In genomic region chrX:51614353-51614752, GRCh38 we compare ENCODE assay signal across 8 cellular contexts. TPM values are rescaled to one million over a fixed set of nuclear protein-coding genes. Genes with fewer than 3 reads are reported as not detected.
DNase-seq lines count a peak whose midpoint lies in the region; ATAC-seq and TF ChIP-seq lines count a peak whose summit lies in the region.

No MANE protein-coding gene starts in this region.

- no peaks in the 10 kb centered on the region for H3K9me3 ChIP-seq in body of pancreas
- no peaks in the 10 kb centered on the region for H3K9me3 ChIP-seq in prostate gland

- H3K36me3 ChIP-seq in body of pancreas (replicated peaks in 1 of 2; ENCODE audit: insufficient read depth in 1 of 2, low read depth in 2 of 2) (no peaks in the 10 kb centered on the region), prostate gland (no peaks in the 10 kb centered on the region)

- 0 to 6% methylated on average over 5 to 6 of the region's 6 CpGs for WGBS in body of pancreas, 2 donors
- WGBS in prostate gland = 11% methylated on average over 6 of the region's 6 CpGs

- H3K27ac ChIP-seq in body of pancreas (no peak overlapping the region), prostate gland (no peak overlapping the region)

- ATAC-seq in body of pancreas (no peak), GM19397 (IDR thresholded peaks at IDR 0.05; ENCODE audit: unreplicated experiment) (no peak), GM21367 (IDR thresholded peaks at IDR 0.05; ENCODE audit: unreplicated experiment) (no peak)

- no peaks in the 10 kb centered on the region for H3K27me3 ChIP-seq in body of pancreas
- no peaks in the 10 kb centered on the region for H3K27me3 ChIP-seq in prostate gland (replicated peaks; ENCODE audit: insufficient read depth)

- no peaks in the 10 kb centered on the region for H3K4me1 ChIP-seq in body of pancreas
- no peaks in the 10 kb centered on the region for H3K4me1 ChIP-seq in prostate gland (replicated peaks)

- DNase-seq in AG09309 (ENCODE audit: low read depth) = peak; percentile 11
- DNase-seq in GM12865 (ENCODE audit: low read depth) = peak; percentile 3
- DNase-seq in NCI-H1105 (lab: John Stamatoyannopoulos, UW) = peak; percentile 8
- peak in 1 of 4 donors; percentile 7 for DNase-seq in body of pancreas
- peak; percentile 23 for DNase-seq in medulla oblongata (ENCODE audit: extremely low spot score)
- DNase-seq in prostate gland (ENCODE audit: low spot score) = no peak

- intact Hi-C loops in body of pancreas (cut with DNase I) = no loop called here
- intact Hi-C loops in prostate gland (cut with DNase I) = no loop called here

- no peak for TF ChIP-seq POLR2A in body of pancreas (IDR thresholded peaks at IDR 0.05)
- no peak for TF ChIP-seq POLR2A in prostate gland (IDR thresholded peaks at IDR 0.05)

- TF ChIP-seq CTCF in AG09309 (IDR thresholded peaks at IDR 0.05; ENCODE audit: control insufficient read depth, insufficient read depth, low read depth, low read length, missing control alignments) (peak; percentile 61), GM12865 (IDR thresholded peaks at IDR 0.05; ENCODE audit: insufficient read depth, low read depth, low read length, missing control alignments) (peak; percentile 46), body of pancreas (IDR thresholded peaks at IDR 0.05) (peak in 6 of 7 experiments; percentile 26 to 53 (median 39)), prostate gland (IDR thresholded peaks at IDR 0.05) (peak in 2 of 4 experiments; percentile 30 to 35)

- H3K4me3 ChIP-seq in AG09309 (ENCODE audit: control insufficient read depth, low read depth, low read length) (no peak overlapping the region), GM12865 (ENCODE audit: low read depth, low read length) (no peak overlapping the region), body of pancreas (no peak overlapping the region), prostate gland (no peak overlapping the region)

RNA-seq across cellular contexts. Expression of gene CENPVL3, which starts 4.4 kb away (rescaled TPM):
- total RNA-seq in body of pancreas (not detected), prostate gland (10 to 100 TPM in 1 of 2 donors, not detected in 1; 27.3 TPM)
